Comparison of ENCODE assay signal across 8 cellular contexts in the genomic region with DNA sequence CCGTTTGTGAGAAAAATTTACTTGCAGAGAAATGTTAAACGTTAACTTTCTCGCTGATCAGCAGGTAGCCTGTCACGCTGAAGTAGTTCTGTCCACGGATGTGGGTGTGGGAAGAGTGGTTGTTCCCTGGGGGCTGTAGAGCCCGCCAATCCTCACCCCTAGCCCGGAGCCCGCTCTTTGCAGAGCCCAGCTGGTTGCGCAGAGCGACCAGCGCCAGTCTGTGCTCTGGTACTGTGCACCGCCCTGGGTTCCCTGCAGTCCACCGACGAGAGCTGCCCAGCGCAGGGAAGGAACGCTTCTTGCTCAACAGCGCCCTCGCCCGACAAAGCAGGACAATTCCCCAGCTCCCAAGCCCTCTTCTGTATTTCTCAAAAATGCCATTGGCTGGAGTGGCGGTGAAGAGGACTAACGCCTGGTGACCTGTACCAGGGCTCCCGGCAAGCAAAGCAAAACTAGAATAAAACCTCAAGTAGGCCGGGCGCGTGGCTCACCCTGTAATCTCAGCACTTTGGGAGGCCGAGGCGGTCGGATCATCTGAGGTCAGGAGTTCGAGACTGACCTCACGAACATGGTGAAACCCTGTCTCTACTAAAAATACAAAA. TPM values are rescaled to one million over a fixed set of nuclear protein-coding genes. Genes with fewer than 3 reads are reported as not detected.
DNase-seq lines count a peak whose midpoint lies in the region; ATAC-seq lines count a peak whose summit lies in the region.

No MANE protein-coding gene starts in this region.

- DNase-seq in AG08396 (ENCODE audit: low spot score): peak; percentile 89
- DNase-seq in NCI-H345 (lab: John Stamatoyannopoulos, UW): peak; percentile 99
- DNase-seq in activated CD4-positive, CD25-positive, alpha-beta regulatory T cell treated with anti-CD3 and anti-CD28 coated beads, Interleukin-2, amount 50 U/mL, for 72 hours: peak; percentile 81
- peak; percentile 81 for DNase-seq in cerebellum (ENCODE audit: low spot score)
- DNase-seq in kidney glomerular epithelial cell (lab: John Stamatoyannopoulos, UW): peak; percentile 81
- peak; percentile 81 for DNase-seq in stimulated activated CD4-positive, alpha-beta T cell treated with anti-CD3 and anti-CD28 coated beads, Interleukin-1b, Interleukin-23, amount 100 ng/mL, for 48 hours

- ATAC-seq in GM18907 (IDR thresholded peaks at IDR 0.05; ENCODE audit: unreplicated experiment) (peak; percentile 96), HG03280 (IDR thresholded peaks at IDR 0.05; ENCODE audit: unreplicated experiment) (peak; percentile 72)

RNA-seq across cellular contexts. Expression of gene RIPPLY3, which starts 3.3 kb away (rescaled TPM):
- total RNA-seq in cerebellum: 0.73 TPM

RNA-seq across cellular contexts. Expression of gene HLCS, which starts 43.4 kb away (rescaled TPM):
- total RNA-seq in cerebellum: 21.2 TPM

Comparison
In these comparisons a context has a peak if more than half of its experiments do, and no peak if none do; other contexts are left out.
1. Peak in every context shown above with its lines: DNase-seq and ATAC-seq.